ENCODE assay signal across 23 cellular contexts in genomic region chr12:114248527-114248926, GRCh38.
A peak's percentile ranks its signal among the peaks of the same experiment; 100 is the strongest.
DNase-seq lines count a peak whose midpoint lies in the region; ATAC-seq, FAIRE-seq and TF ChIP-seq lines count a peak whose summit lies in the region.
"Had no signal": no experiment of that assay in that cellular context is flagged by ENCODE, and none has a peak within 500 bp of the region (broad histone marks: within the 10 kb centered on the region; RNA-seq: fewer than 3 reads in every experiment).

No MANE protein-coding gene starts in this region.

- H3K27me3 ChIP-seq in breast epithelium (peaks cover 0 to 10% of the 10 kb centered on the region in 2 donors), MG63 (no peaks in the 10 kb centered on the region), H1 (replicated peaks in 1 of 4; ENCODE audit: control insufficient read depth in 3 of 4, extremely low read depth in 1 of 4, insufficient read depth in 3 of 4, low read length in 3 of 4) (no peaks in the 10 kb centered on the region), body of pancreas (no peaks in the 10 kb centered on the region)

- no peak overlapping the region for H3K18ac ChIP-seq in H1 (ENCODE audit: extremely low read depth, low read length)

- no peak overlapping the region for H3K27ac Mint-ChIP-seq in MCF 10A (ENCODE audit: low read depth, unreplicated experiment)
- H3K27ac Mint-ChIP-seq: CD8-positive, alpha-beta memory T cell had no signal

- no peak overlapping the region for H2AFZ ChIP-seq in H1 (ENCODE audit: low read length)

- H4K91ac ChIP-seq in H1 (replicated peaks; ENCODE audit: insufficient read length, low read length): no peak overlapping the region

- ATAC-seq in body of pancreas: no peak
- ATAC-seq: Panc1 had no signal

- no peak for TF ChIP-seq EP300 in H1 (IDR thresholded peaks at IDR 0.05; ENCODE audit: borderline replicate concordance in 1 of 2, low read depth in 2 of 2, low read length in 2 of 2)

- no peak for FAIRE-seq in H1 (lab: Jason Lieb, UNC)

- H3K9ac ChIP-seq in H1 (replicated peaks in 1 of 4; ENCODE audit: extremely low read depth in 1 of 4, low read depth in 3 of 4, low read length in 3 of 4): no peak overlapping the region
- H3K9ac ChIP-seq: KMS-11 had no signal

- H2AK5ac ChIP-seq in H1 (ENCODE audit: low read depth, low read length): no peak overlapping the region

- no peak overlapping the region for H3K4me3 ChIP-seq in breast epithelium
- H3K4me3 ChIP-seq in MG63: no peak overlapping the region
- no peak overlapping the region for H3K4me3 ChIP-seq in H1 (ENCODE audit: extremely low read depth in 1 of 4, insufficient read depth in 2 of 4, low read depth in 3 of 4, low read length in 4 of 4)
- no peak overlapping the region for H3K4me3 ChIP-seq in body of pancreas
- H3K4me3 ChIP-seq: HAP-1 had no signal

- no peak overlapping the region for H2BK5ac ChIP-seq in H1 (ENCODE audit: low read depth, low read length)

- intact Hi-C loops in MCF 10A (cut with micrococcal nuclease): no loop called here
- intact Hi-C loops in breast epithelium (cut with DNase I; ENCODE audit: low total_unique reads): no loop called here
- intact Hi-C loops in body of pancreas (cut with DNase I): no loop called here

- H3K36me3 ChIP-seq in breast epithelium (no peaks in the 10 kb centered on the region), MG63 (no peaks in the 10 kb centered on the region), H1 (ENCODE audit: control insufficient read depth in 2 of 4, insufficient read depth in 4 of 4, low read length in 3 of 4) (no peaks in the 10 kb centered on the region), body of pancreas (replicated peaks in 1 of 2; ENCODE audit: insufficient read depth in 1 of 2, low read depth in 2 of 2) (no peaks in the 10 kb centered on the region)
- H3K36me3 ChIP-seq: HAP-1 had no signal

- no peak overlapping the region for H4K5ac ChIP-seq in H1 (ENCODE audit: insufficient read length, low read depth, low read length)

- H3K36me3 Mint-ChIP-seq in MCF 10A (ENCODE audit: insufficient read depth, unreplicated experiment): no peaks in the 10 kb centered on the region

- H3K27ac ChIP-seq in breast epithelium: no peak overlapping the region
- no peak overlapping the region for H3K27ac ChIP-seq in H1 (ENCODE audit: low read depth, low read length)
- H3K27ac ChIP-seq in body of pancreas: no peak overlapping the region
- H3K27ac ChIP-seq: KMS-11 had no signal

- POLR2A ChIA-PET in MCF 10A (lab: Yijun Ruan, JAX): no interaction called here
- POLR2A ChIA-PET in H1 (lab: Charles Lee; ENCODE audit: partially characterized antibody): no interaction called here

- TF ChIP-seq CTCF in MCF 10A (IDR thresholded peaks at IDR 0.05; ENCODE audit: unreplicated experiment): no peak
- TF ChIP-seq CTCF in breast epithelium (IDR thresholded peaks at IDR 0.05): no peak
- no peak for TF ChIP-seq CTCF in H1 (IDR thresholded peaks at IDR 0.05; ENCODE audit: control extremely low read depth in 1 of 3, insufficient read depth in 1 of 3, low read depth in 1 of 3, low read length in 3 of 3)
- TF ChIP-seq CTCF in body of pancreas (IDR thresholded peaks at IDR 0.05): no peak

- no peak for TF ChIP-seq RAD21 in H1 (IDR thresholded peaks at IDR 0.05 in 1 of 2, conservative IDR thresholded peaks at IDR 0.05 in 1 of 2; ENCODE audit: low read depth in 2 of 2, low read length in 2 of 2)

- H3K9me3 Mint-ChIP-seq in MCF 10A (ENCODE audit: unreplicated experiment): peaks cover 22% of the 10 kb centered on the region

- H2BK120ac ChIP-seq in H1 (replicated peaks; ENCODE audit: low read depth, low read length): no peak overlapping the region

- H3K4me2 ChIP-seq in H1 (ENCODE audit: insufficient read depth in 1 of 2, low read depth in 2 of 2, low read length in 2 of 2): no peak overlapping the region
- H3K4me2 ChIP-seq: KMS-11 had no signal

- TF ChIP-seq POLR2A in breast epithelium (IDR thresholded peaks at IDR 0.05) (no peak), H1 (IDR thresholded peaks at IDR 0.05; ENCODE audit: control extremely low read depth in 1 of 2, low read depth in 2 of 2, low read length in 2 of 2) (no peak), body of pancreas (IDR thresholded peaks at IDR 0.05) (no peak)

- H3K4me1 Mint-ChIP-seq in MCF 10A (ENCODE audit: insufficient read depth, unreplicated experiment): no peaks in the 10 kb centered on the region
- H3K4me1 Mint-ChIP-seq: CD8-positive, alpha-beta memory T cell had no signal

- CTCF ChIA-PET in MCF 10A (lab: Yijun Ruan, JAX): interaction anchor here (0.6 kb wide), 1 partner anchor 144 kb away, joined by 3 read pairs; no protein-coding TSS in a partner anchor
- CTCF ChIA-PET in H1 (lab: Charles Lee; ENCODE audit: partially characterized antibody): interaction anchor here (1.0 kb wide), 1 partner anchor 22 kb away, joined by 3 read pairs; no protein-coding TSS in a partner anchor

- H3K79me2 ChIP-seq in H1 (ENCODE audit: control insufficient read depth in 1 of 2, insufficient read depth in 2 of 2, low read length in 2 of 2): no peaks in the 10 kb centered on the region

- no peaks in the 10 kb centered on the region for H3K79me1 ChIP-seq in H1 (ENCODE audit: low read depth, low read length)

- peaks cover 14% of the 10 kb centered on the region for H3K27me3 Mint-ChIP-seq in MCF 10A (ENCODE audit: insufficient read depth, unreplicated experiment)

- no peak overlapping the region for H3K4me3 Mint-ChIP-seq in MCF 10A (ENCODE audit: unreplicated experiment)
- H3K4me3 Mint-ChIP-seq: CD8-positive, alpha-beta memory T cell had no signal

- no peak overlapping the region for H3K23ac ChIP-seq in H1 (ENCODE audit: insufficient read length)

- H3K9me3 ChIP-seq in breast epithelium (no peaks in the 10 kb centered on the region), MG63 (no peaks in the 10 kb centered on the region), H1 (ENCODE audit: insufficient read depth in 2 of 2, low read depth in 1 of 2, low read length in 1 of 2) (no peaks in the 10 kb centered on the region), body of pancreas (no peaks in the 10 kb centered on the region)
- H3K9me3 ChIP-seq: HAP-1 had no signal

- no peak overlapping the region for H2BK12ac ChIP-seq in H1 (ENCODE audit: low read depth, low read length)

- BruUV-seq in MCF 10A (replicated peaks; lab: Mats Ljungman, UMichigan): no TSS peak

- no peak overlapping the region for H2BK20ac ChIP-seq in H1 (ENCODE audit: low read length)

- H3K23me2 ChIP-seq in H1 (ENCODE audit: low read depth, low read length): 0 out of 2 replicates have a peak, but pooled peaks cover 1% of the 10 kb centered on the region

- H3K56ac ChIP-seq in H1 (replicated peaks; ENCODE audit: insufficient read length, low read depth, low read length): no peak overlapping the region

- no peak overlapping the region for H3K4ac ChIP-seq in H1 (replicated peaks; ENCODE audit: insufficient read length, low read depth, low read length)

- 77% methylated on average over 7 of the region's 7 CpGs; no CpG with 5 or more reads in 1 of the 2 experiments for WGBS in H1 (ENCODE audit: extremely low coverage in 1 of 2, insufficient coverage in 1 of 2, insufficient read length in 1 of 2, insufficient replicate concordance in 2 of 2, low coverage in 1 of 2, low lambda C conversion rate in 2 of 2, missing lambda C conversion rate in 1 of 2), 2 experiments
- WGBS in body of pancreas, 2 donors: 65 to 76% methylated on average over 7 of the region's 7 CpGs

- no peak overlapping the region for H3K14ac ChIP-seq in H1 (ENCODE audit: insufficient read length)

- DNase-seq in MCF 10A (ENCODE audit: unreplicated experiment) (peak; percentile 80), breast epithelium (ENCODE audit: low spot score in 2 of 2) (no peak), MG63 (peak; percentile 6), H1 (ENCODE audit: low read depth in 1 of 2, low spot score in 2 of 2) (no peak), body of pancreas (no peak), medulla oblongata (ENCODE audit: extremely low spot score) (no peak), NCI-H524 treated with DMSO at 0.1 percent for 48 hours (lab: John Stamatoyannopoulos, UW) (no peak)
- DNase-seq: 8988T; AML-193; C1 segment of cervical spinal cord; Calu3; CD8-positive, alpha-beta memory T cell; NCI-H1417; NCI-H187; NCI-H2107; NCI-H2227 treated with DMSO at 0.1 percent for 48 hours; NCI-H510A; NCI-H748 treated with DMSO at 0.1 percent for 48 hours; SIG-M5; T-helper 1 cell had no signal

- no peaks in the 10 kb centered on the region for H3K4me1 ChIP-seq in breast epithelium
- H3K4me1 ChIP-seq in H1 (replicated peaks in 1 of 4; ENCODE audit: control insufficient read depth in 3 of 4, insufficient read depth in 4 of 4, low read length in 3 of 4): no peaks in the 10 kb centered on the region
- no peaks in the 10 kb centered on the region for H3K4me1 ChIP-seq in body of pancreas
- H3K4me1 ChIP-seq: HAP-1 had no signal

- H2BK15ac ChIP-seq in H1 (ENCODE audit: low read length): no peak overlapping the region

- no peak overlapping the region for H4K8ac ChIP-seq in H1 (ENCODE audit: extremely low read depth, insufficient read depth, low read length)

- H4K20me1 ChIP-seq in H1 (replicated peaks in 1 of 2; ENCODE audit: control insufficient read depth in 1 of 2, insufficient read depth in 2 of 2, low read length in 2 of 2): no peaks in the 10 kb centered on the region

TF ChIP-seq in H1, 55 proteins besides CTCF, POLR2A, EP300 and RAD21:
- TF ChIP-seq KDM1A (IDR thresholded peaks at IDR 0.05; ENCODE audit: borderline replicate concordance, low read length) (0 out of 2 replicates have a peak, but pooled peaks have one; percentile 67), CBX8 (IDR thresholded peaks at IDR 0.05; ENCODE audit: borderline replicate concordance, low read depth, low read length) (no peak)

Comparison
In these comparisons a context has a peak if more than half of its experiments do, and no peak if none do; other contexts are left out.
1. DNase-seq: peak in MCF 10A (single experiment) and MG63 (single experiment); none in breast epithelium (0 of 2), H1 (0 of 2), body of pancreas (0 of 4), medulla oblongata (single experiment) and NCI-H524 treated with DMSO at 0.1 percent for 48 hours (single experiment).